Comparison of ENCODE assay signal across 11 cellular contexts in the genomic region with DNA sequence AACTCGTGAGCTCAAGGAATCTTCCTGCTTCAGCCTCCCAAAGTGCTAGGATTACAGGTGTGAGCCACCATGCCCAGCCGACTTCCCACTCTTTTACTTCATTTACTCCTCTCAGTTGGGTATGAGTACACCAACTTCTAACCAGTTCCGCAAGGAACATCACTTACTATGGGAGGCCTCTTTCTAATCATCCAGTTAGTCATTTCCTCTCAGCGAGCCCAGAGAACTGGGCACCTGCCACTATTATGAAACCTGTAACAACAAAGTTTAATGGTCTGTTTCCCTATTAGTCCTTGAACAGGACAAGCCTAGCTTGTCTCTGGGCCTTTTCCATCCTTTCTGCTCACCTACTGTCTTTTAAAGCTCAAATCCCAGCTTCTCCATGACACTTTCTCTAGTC.
DNase-seq lines count a peak whose midpoint lies in the region; ATAC-seq, FAIRE-seq and TF ChIP-seq lines count a peak whose summit lies in the region.
"Had no signal": no experiment of that assay in that cellular context is flagged by ENCODE, and none has a peak within 500 bp of the region (broad histone marks: within the 10 kb centered on the region; RNA-seq: fewer than 3 reads in every experiment).

No MANE protein-coding gene starts in this region.

- H3K27ac ChIP-seq in HCT116 (ENCODE audit: low read depth, low read length) (no peak overlapping the region), RWPE2 (ENCODE audit: poor library complexity, severe bottlenecking) (peak overlapping the region; percentile 97), pancreas (peak overlapping the region; percentile 60 to 77 (median 74))

- no TSS peak for BruUV-seq in HCT116 (replicated peaks; lab: Mats Ljungman, UMichigan)

- H3K9ac ChIP-seq in HCT116 (ENCODE audit: low read length), result no peak overlapping the region

- no peak overlapping the region for H3K4me3 ChIP-seq in HCT116 (replicated peaks in 1 of 2; ENCODE audit: low read depth in 1 of 2, low read length in 2 of 2)
- H3K4me3 ChIP-seq in RWPE2 (ENCODE audit: severe bottlenecking), result no peak overlapping the region
- H3K4me3 ChIP-seq in fibroblast of mammary gland (ENCODE audit: control insufficient read depth, low read depth, low read length), result no peak overlapping the region
- no peak overlapping the region for H3K4me3 ChIP-seq in pancreas

- ATAC-seq in HCT116 (peak; percentile 10; the same call in 1 of the 2 replicates), RWPE2 (ENCODE audit: low read depth) (peak; percentile 89), pancreas (peak; percentile 32 to 72 (median 61)), GM21526 (IDR thresholded peaks at IDR 0.05; ENCODE audit: low FRiP score, unreplicated experiment) (no peak)
- ATAC-seq: T-cell had no signal

- DNase-seq in HCT116 (ENCODE audit: low read depth, low spot score), result no peak
- no peak for DNase-seq in RWPE2 (ENCODE audit: low spot score)
- peak; percentile 71 for DNase-seq in fibroblast of mammary gland (ENCODE audit: low read depth)
- peak in 2 of 6 donors; percentile 39 to 44 for DNase-seq in pancreas
- no peak for DNase-seq in OCI-M2 (lab: John Stamatoyannopoulos, UW; ENCODE audit: unreplicated experiment)
- DNase-seq in activated CD4-positive, CD25-positive, alpha-beta regulatory T cell (lab: John Stamatoyannopoulos, UW), result no peak
- no peak for DNase-seq in cerebellar nuclear complex (lab: John Stamatoyannopoulos, UW)
- DNase-seq: NCI-H146, retina, T-cell had no signal

- no peak overlapping the region for H2AFZ ChIP-seq in HCT116 (ENCODE audit: low read depth, low read length, poor library complexity, severe bottlenecking)

- H3K27me3 ChIP-seq in HCT116 (ENCODE audit: insufficient read depth, low read length) (no peaks in the 10 kb centered on the region), RWPE2 (ENCODE audit: insufficient read depth, poor library complexity, severe bottlenecking) (no peaks in the 10 kb centered on the region), pancreas (no peaks in the 10 kb centered on the region)

- H3K4me1 ChIP-seq in HCT116 (ENCODE audit: control insufficient read depth in 1 of 2, insufficient read depth in 2 of 2, low read length in 2 of 2) (peaks cover 67 to 78% of the 10 kb centered on the region in 2 experiments), RWPE2 (ENCODE audit: insufficient read depth, poor library complexity, severe bottlenecking) (peaks cover 47% of the 10 kb centered on the region), pancreas (peaks cover 22 to 49% (median 43%) of the 10 kb centered on the region in 3 donors)

- TF ChIP-seq POLR2A in HCT116 (IDR thresholded peaks at IDR 0.05; ENCODE audit: borderline replicate concordance, extremely low read depth, insufficient read depth, insufficient read length), result no peak

- no peak for TF ChIP-seq CTCF in HCT116 (IDR thresholded peaks at IDR 0.05 in 2 of 3, conservative IDR thresholded peaks at IDR 0.05 in 1 of 3; ENCODE audit: borderline replicate concordance in 1 of 3, insufficient read depth in 1 of 3, low read depth in 2 of 3, low read length in 2 of 3)
- TF ChIP-seq CTCF in RWPE2 (IDR thresholded peaks at IDR 0.05; ENCODE audit: poor library complexity, severe bottlenecking), result no peak
- no peak for TF ChIP-seq CTCF in fibroblast of mammary gland (conservative IDR thresholded peaks at IDR 0.05; ENCODE audit: control insufficient read depth, insufficient read depth, low read depth, low read length)
- no peak for TF ChIP-seq CTCF in pancreas (IDR thresholded peaks at IDR 0.05)

- intact Hi-C loops in HCT116 (cut with micrococcal nuclease) (no loop called here), pancreas (cut with DNase I) (no loop called here)

- H3K36me3 ChIP-seq in HCT116 (ENCODE audit: control insufficient read depth in 1 of 2, insufficient read depth in 2 of 2, low read length in 2 of 2) (0 out of 4 replicates have a peak, but pooled peaks cover 0 to 8% of the 10 kb centered on the region in 2 experiments), RWPE2 (ENCODE audit: low read depth) (peaks cover 39% of the 10 kb centered on the region), pancreas (peaks cover 0 to 3% (median 0%) of the 10 kb centered on the region in 3 donors)

- RAD21 ChIA-PET in HCT116 (lab: Charles Lee; ENCODE audit: low non-redundant PET in 1 of 2, low total read pairs in 2 of 2, uncharacterized antibody in 2 of 2, unreplicated experiment in 2 of 2), result no interaction called here

- no peaks in the 10 kb centered on the region for H3K9me2 ChIP-seq in HCT116 (ENCODE audit: insufficient read depth)

- CTCF ChIA-PET in HCT116 (lab: Charles Lee), result no interaction called here

- H3K4me2 ChIP-seq in HCT116 (ENCODE audit: low read length), result peak overlapping the region; percentile 39

- 54 to 56% methylated on average over 4 of the region's 4 CpGs for WGBS in pancreas, 2 donors

- H4K20me1 ChIP-seq in HCT116 (ENCODE audit: insufficient read depth), result no peaks in the 10 kb centered on the region; the same call in 1 of the 2 replicates

- FAIRE-seq in pancreas (lab: Jason Lieb, UNC), result no peak

- POLR2A ChIA-PET in HCT116 (lab: Charles Lee), result interaction anchor here (0.7 to 2.3 kb wide), 3 partner anchors 9 to 19 kb away, joined by 3 to 13 read pairs (median 6); no protein-coding TSS in a partner anchor

- H3K9me3 ChIP-seq in HCT116 (ENCODE audit: control insufficient read depth in 1 of 2, insufficient read depth in 1 of 2, low read depth in 1 of 2, low read length in 2 of 2) (no peaks in the 10 kb centered on the region), RWPE2 (ENCODE audit: severe bottlenecking) (no peaks in the 10 kb centered on the region), pancreas (no peaks in the 10 kb centered on the region)

- no peak for TF ChIP-seq RAD21 in HCT116 (IDR thresholded peaks at IDR 0.05; ENCODE audit: low read depth)

- peaks cover 98% of the 10 kb centered on the region for H3K79me2 ChIP-seq in HCT116 (ENCODE audit: insufficient read depth, low read length)

TF ChIP-seq in HCT116, 20 proteins besides CTCF, POLR2A, EP300 and RAD21:
- TF ChIP-seq CEBPB (IDR thresholded peaks at IDR 0.05; ENCODE audit: low read depth), result peak; percentile 79
- TF ChIP-seq, protein P1, sequence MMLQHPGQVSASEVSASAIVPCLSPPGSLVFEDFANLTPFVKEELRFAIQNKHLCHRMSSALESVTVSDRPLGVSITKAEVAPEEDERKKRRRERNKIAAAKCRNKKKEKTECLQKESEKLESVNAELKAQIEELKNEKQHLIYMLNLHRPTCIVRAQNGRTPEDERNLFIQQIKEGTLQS (IDR thresholded peaks at IDR 0.05), result no peak
- TF ChIP-seq SRF (IDR thresholded peaks at IDR 0.05; ENCODE audit: low read depth), result 0 out of 2 replicates have a peak, but pooled peaks have one; percentile 49
- 0 out of 2 replicates have a peak, but pooled peaks have one; percentile 24 for TF ChIP-seq SIN3A (IDR thresholded peaks at IDR 0.05; ENCODE audit: low read depth)
- no peak for TF ChIP-seq YY1 (IDR thresholded peaks at IDR 0.05; ENCODE audit: extremely low read depth, insufficient replicate concordance, low read depth, low read length)
- peak; percentile 70 for TF ChIP-seq JUND (IDR thresholded peaks at IDR 0.05)
- no peak for TF ChIP-seq ZNF274 (IDR thresholded peaks at IDR 0.05; ENCODE audit: low read depth, low read length)
- TF ChIP-seq CBX3 (IDR thresholded peaks at IDR 0.05; ENCODE audit: low read depth), result peak; percentile 81
- TF ChIP-seq, protein P2, sequence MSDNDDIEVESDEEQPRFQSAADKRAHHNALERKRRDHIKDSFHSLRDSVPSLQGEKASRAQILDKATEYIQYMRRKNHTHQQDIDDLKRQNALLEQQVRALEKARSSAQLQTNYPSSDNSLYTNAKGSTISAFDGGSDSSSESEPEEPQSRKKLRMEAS (IDR thresholded peaks at IDR 0.05), result peak; percentile 55
- TF ChIP-seq FOSL1 (IDR thresholded peaks at IDR 0.05; ENCODE audit: low read depth), result peak; percentile 76
- TF ChIP-seq SP1 (IDR thresholded peaks at IDR 0.05; ENCODE audit: low read depth), result peak; percentile 74
